19 cellular contexts compared by ENCODE assay signal in the genomic region with DNA sequence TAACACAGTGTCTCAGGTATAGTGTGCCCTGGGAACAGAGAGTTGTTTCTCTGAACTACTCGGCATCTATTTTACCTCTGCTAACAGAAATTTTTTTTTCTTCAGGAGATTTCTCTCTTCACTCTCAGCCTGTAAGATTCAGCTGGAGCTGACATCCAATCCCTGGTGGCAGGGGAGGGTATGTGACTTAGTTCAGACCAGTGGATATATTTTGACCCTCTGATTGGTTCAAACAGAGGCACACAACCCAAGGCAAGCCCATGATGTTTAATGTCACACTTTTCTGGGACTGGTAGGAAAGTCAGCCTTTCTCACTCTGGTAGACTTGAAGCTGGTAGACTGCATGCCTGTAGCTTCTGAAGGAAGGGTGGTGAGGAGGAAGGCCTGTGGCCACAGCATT.
A peak's percentile ranks its signal among the peaks of the same experiment; 100 is the strongest.
DNase-seq lines count a peak whose midpoint lies in the region; ATAC-seq and TF ChIP-seq lines count a peak whose summit lies in the region.
"Had no signal": no experiment of that assay in that cellular context is flagged by ENCODE, and none has a peak within 500 bp of the region (broad histone marks: within the 10 kb centered on the region; RNA-seq: fewer than 3 reads in every experiment).

No MANE protein-coding gene starts in this region.

- no peaks in the 10 kb centered on the region for H3K4me1 Mint-ChIP-seq in WTC11
- H3K4me1 Mint-ChIP-seq: CD4-positive, CD25-positive, alpha-beta regulatory T cell; CD8-positive, alpha-beta memory T cell had no signal

- H3K18ac ChIP-seq in mesenchymal stem cell (ENCODE audit: low read depth in 1 of 2, low read length in 2 of 2): no peak overlapping the region

- peak overlapping the region in 1 of 2 experiments; percentile 10 for H3K23ac ChIP-seq in mesenchymal stem cell (ENCODE audit: low read length in 2 of 2)

- no peak overlapping the region for H3K14ac ChIP-seq in mesenchymal stem cell (ENCODE audit: low read length in 2 of 2)

- H2BK12ac ChIP-seq in mesenchymal stem cell (ENCODE audit: low read length in 2 of 2): peak overlapping the region in 1 of 2 experiments; percentile 15

- H3K9ac ChIP-seq in mesenchymal stem cell (ENCODE audit: low read length) (no peak overlapping the region), smooth muscle cell (ENCODE audit: low read depth) (no peak overlapping the region)
- H3K9ac ChIP-seq: GM23248 had no signal

- no peak overlapping the region for H2AK5ac ChIP-seq in mesenchymal stem cell (ENCODE audit: low read length, severe bottlenecking)

- no peak overlapping the region for H2AFZ ChIP-seq in mesenchymal stem cell (ENCODE audit: low read depth, low read length)
- H2AFZ ChIP-seq in smooth muscle cell (ENCODE audit: low read depth): peak overlapping the region; percentile 2
- H2AFZ ChIP-seq: GM23248 had no signal

- H3K36me3 Mint-ChIP-seq in WTC11: no peaks in the 10 kb centered on the region
- H3K36me3 Mint-ChIP-seq: CD4-positive, CD25-positive, alpha-beta regulatory T cell; CD8-positive, alpha-beta memory T cell had no signal

- WGBS in mesenchymal stem cell: 100% methylated on average over 1 of the region's 1 CpG
- 93% methylated on average over 1 of the region's 1 CpG for WGBS in smooth muscle cell (ENCODE audit: low lambda C conversion rate)

- no peak overlapping the region for H2BK120ac ChIP-seq in mesenchymal stem cell (ENCODE audit: low read depth, low read length)

- POLR2A ChIA-PET in WTC11 (lab: Charles Lee): no interaction called here

- intact Hi-C loops in uterus (cut with DNase I; ENCODE audit: low total_unique reads): no loop called here

- in situ Hi-C loops in G401 (cut with HindIII; ENCODE audit: low sequenced_read_pairs): no loop called here

- TF ChIP-seq CTCF in WTC11 (IDR thresholded peaks at IDR 0.05) (no peak), smooth muscle cell (IDR thresholded peaks at IDR 0.05; ENCODE audit: borderline replicate concordance, insufficient read depth, poor library complexity, severe bottlenecking) (no peak), uterus (IDR thresholded peaks at IDR 0.05) (no peak)

- H3K36me3 ChIP-seq in mesenchymal stem cell (ENCODE audit: control insufficient read depth in 1 of 2, insufficient read depth in 2 of 2, low read depth in 1 of 2, low read length in 2 of 2) (no peaks in the 10 kb centered on the region), smooth muscle cell (ENCODE audit: low read depth) (no peaks in the 10 kb centered on the region), uterus (no peaks in the 10 kb centered on the region)
- H3K36me3 ChIP-seq: BE2C had no signal

- no peak for TF ChIP-seq POLR2A in uterus (IDR thresholded peaks at IDR 0.05)

- H4K91ac ChIP-seq in mesenchymal stem cell (ENCODE audit: low read length): peak overlapping the region; percentile 70

- H3K4me3 Mint-ChIP-seq in WTC11: no peak overlapping the region
- H3K4me3 Mint-ChIP-seq: CD4-positive, CD25-positive, alpha-beta regulatory T cell; CD8-positive, alpha-beta memory T cell had no signal

- H3K4me2 ChIP-seq in mesenchymal stem cell (ENCODE audit: low read length, poor library complexity, severe bottlenecking) (no peak overlapping the region), smooth muscle cell (no peak overlapping the region)

- H3K27me3 ChIP-seq in mesenchymal stem cell (ENCODE audit: control insufficient read depth in 1 of 2, insufficient read depth in 1 of 2, low read length in 2 of 2): no peaks in the 10 kb centered on the region
- H3K27me3 ChIP-seq in smooth muscle cell (ENCODE audit: low read depth): no peaks in the 10 kb centered on the region
- H3K27me3 ChIP-seq in uterus: no peaks in the 10 kb centered on the region
- H3K27me3 ChIP-seq: BE2C had no signal

- DNase-seq in WTC11 (ENCODE audit: low spot score) (no peak), mesenchymal stem cell (no peak), smooth muscle cell (lab: John Stamatoyannopoulos, UW; ENCODE audit: unreplicated experiment) (no peak), SKM-1 (lab: John Stamatoyannopoulos, UW; ENCODE audit: unreplicated experiment) (no peak), G401 (ENCODE audit: low spot score) (no peak), uterus (no peak)
- DNase-seq: ACHN; BE2C; C1 segment of cervical spinal cord; CD4-positive, CD25-positive, alpha-beta regulatory T cell; CD8-positive, alpha-beta memory T cell; COR-L47; DMS 273 treated with DMSO at 0.1 percent for 48 hours; DMS53; DND-41; EL; GM23248; HCEC 1CT had no signal

- CTCF ChIA-PET in WTC11 (lab: Charles Lee): interaction anchor here (1.1 to 1.6 kb wide), 3 partner anchors 50 to 415 kb away, joined by 3 to 5 read pairs (median 4); no protein-coding TSS in a partner anchor

- peak; percentile 53 for ATAC-seq in WTC11

- H3K27ac Mint-ChIP-seq in WTC11: no peak overlapping the region
- H3K27ac Mint-ChIP-seq: CD8-positive, alpha-beta memory T cell had no signal

- H2BK15ac ChIP-seq in mesenchymal stem cell (ENCODE audit: low read depth, poor library complexity, severe bottlenecking): no peak overlapping the region

- H3K4me1 ChIP-seq in mesenchymal stem cell (ENCODE audit: control insufficient read depth, insufficient read depth, low read depth, low read length) (no peaks in the 10 kb centered on the region), smooth muscle cell (ENCODE audit: low read depth) (no peaks in the 10 kb centered on the region), uterus (no peaks in the 10 kb centered on the region)
- H3K4me1 ChIP-seq: BE2C had no signal

- no peak overlapping the region for H3K4ac ChIP-seq in mesenchymal stem cell (ENCODE audit: low read depth in 1 of 2, low read length in 2 of 2)

- H3K27ac ChIP-seq in mesenchymal stem cell (ENCODE audit: low read length, poor library complexity, severe bottlenecking): no peak overlapping the region
- H3K27ac ChIP-seq in smooth muscle cell (ENCODE audit: low read depth): no peak overlapping the region
- no peak overlapping the region for H3K27ac ChIP-seq in uterus
- H3K27ac ChIP-seq: GM23248, HL-60 had no signal

- H2BK5ac ChIP-seq in mesenchymal stem cell (ENCODE audit: low read depth, low read length, poor library complexity, severe bottlenecking): no peak overlapping the region

- no peaks in the 10 kb centered on the region for H3K79me1 ChIP-seq in mesenchymal stem cell (replicated peaks; ENCODE audit: low read length, poor library complexity, severe bottlenecking)

- H3K9me3 Mint-ChIP-seq in WTC11: peaks cover 20% of the 10 kb centered on the region

- no peaks in the 10 kb centered on the region; the same call in 1 of the 2 replicates for H3K27me3 Mint-ChIP-seq in WTC11 (ENCODE audit: low read depth)

- H4K20me1 ChIP-seq in smooth muscle cell (ENCODE audit: low read depth): no peaks in the 10 kb centered on the region

- H3K9me3 ChIP-seq in mesenchymal stem cell (ENCODE audit: control insufficient read depth, low read length) (no peaks in the 10 kb centered on the region), smooth muscle cell (replicated peaks; ENCODE audit: low read depth) (no peaks in the 10 kb centered on the region), uterus (no peaks in the 10 kb centered on the region)
- H3K9me3 ChIP-seq: BE2C had no signal

- H3K4me3 ChIP-seq in mesenchymal stem cell (ENCODE audit: insufficient read depth in 1 of 2, low read depth in 1 of 2, low read length in 2 of 2): no peak overlapping the region
- no peak overlapping the region for H3K4me3 ChIP-seq in smooth muscle cell
- no peak overlapping the region for H3K4me3 ChIP-seq in uterus
- H3K4me3 ChIP-seq: GM23248 had no signal

- H4K8ac ChIP-seq in mesenchymal stem cell (ENCODE audit: low read length): no peak overlapping the region

- peaks cover 15% of the 10 kb centered on the region for H3F3A ChIP-seq in smooth muscle cell (ENCODE audit: low read depth)

- H3K79me2 ChIP-seq in smooth muscle cell (ENCODE audit: low read depth): no peaks in the 10 kb centered on the region

TF ChIP-seq in WTC11, 78 proteins besides CTCF, POLR2A, EP300 and RAD21:
- TF ChIP-seq NR1H2 (CRISPR knock-in tag; IDR thresholded peaks at IDR 0.05) (no peak), TEAD4 (CRISPR knock-in tag; IDR thresholded peaks at IDR 0.05) (no peak), ZNF416 (CRISPR knock-in tag; IDR thresholded peaks at IDR 0.05) (no peak), GABPB1 (CRISPR knock-in tag; IDR thresholded peaks at IDR 0.05) (no peak), ERG (CRISPR knock-in tag; IDR thresholded peaks at IDR 0.05) (no peak)
- TF ChIP-seq, protein P1, sequence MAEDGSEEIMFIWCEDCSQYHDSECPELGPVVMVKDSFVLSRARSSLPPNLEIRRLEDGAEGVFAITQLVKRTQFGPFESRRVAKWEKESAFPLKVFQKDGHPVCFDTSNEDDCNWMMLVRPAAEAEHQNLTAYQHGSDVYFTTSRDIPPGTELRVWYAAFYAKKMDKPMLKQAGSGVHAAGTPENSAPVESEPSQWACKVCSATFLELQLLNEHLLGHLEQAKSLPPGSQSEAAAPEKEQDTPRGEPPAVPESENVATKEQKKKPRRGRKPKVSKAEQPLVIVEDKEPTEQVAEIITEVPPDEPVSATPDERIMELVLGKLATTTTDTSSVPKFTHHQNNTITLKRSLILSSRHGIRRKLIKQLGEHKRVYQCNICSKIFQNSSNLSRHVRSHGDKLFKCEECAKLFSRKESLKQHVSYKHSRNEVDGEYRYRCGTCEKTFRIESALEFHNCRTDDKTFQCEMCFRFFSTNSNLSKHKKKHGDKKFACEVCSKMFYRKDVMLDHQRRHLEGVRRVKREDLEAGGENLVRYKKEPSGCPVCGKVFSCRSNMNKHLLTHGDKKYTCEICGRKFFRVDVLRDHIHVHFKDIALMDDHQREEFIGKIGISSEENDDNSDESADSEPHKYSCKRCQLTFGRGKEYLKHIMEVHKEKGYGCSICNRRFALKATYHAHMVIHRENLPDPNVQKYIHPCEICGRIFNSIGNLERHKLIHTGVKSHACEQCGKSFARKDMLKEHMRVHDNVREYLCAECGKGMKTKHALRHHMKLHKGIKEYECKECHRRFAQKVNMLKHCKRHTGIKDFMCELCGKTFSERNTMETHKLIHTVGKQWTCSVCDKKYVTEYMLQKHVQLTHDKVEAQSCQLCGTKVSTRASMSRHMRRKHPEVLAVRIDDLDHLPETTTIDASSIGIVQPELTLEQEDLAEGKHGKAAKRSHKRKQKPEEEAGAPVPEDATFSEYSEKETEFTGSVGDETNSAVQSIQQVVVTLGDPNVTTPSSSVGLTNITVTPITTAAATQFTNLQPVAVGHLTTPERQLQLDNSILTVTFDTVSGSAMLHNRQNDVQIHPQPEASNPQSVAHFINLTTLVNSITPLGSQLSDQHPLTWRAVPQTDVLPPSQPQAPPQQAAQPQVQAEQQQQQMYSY (CRISPR knock-in tag; IDR thresholded peaks at IDR 0.05): no peak
